ENCODE assay signal across 8 cellular contexts in genomic region chrX:42943571-42943970, GRCh38.
A peak's percentile ranks its signal among the peaks of the same experiment; 100 is the strongest.
DNase-seq lines count a peak whose midpoint lies in the region; ATAC-seq lines count a peak whose summit lies in the region.
"Not testable (repeated sequence)": the region's sequence is repeated elsewhere in the genome, so short reads cannot be mapped to it uniquely, and the experiment has no call there.

No MANE protein-coding gene starts in this region.

- peak overlapping the region in 9 of 11 experiments; percentile 28 to 78 (median 70); a peak in 17 of 22 replicates for H3K27ac ChIP-seq in BLaER1 treated with 17β-estradiol and CSF1 and Interleukin-3, amounts not matched to agents 10 nM and 100 nM
- H3K27ac ChIP-seq in KOPT-K1 (ENCODE audit: low read depth, low read length, poor library complexity, severe bottlenecking): peak overlapping the region; percentile 98

- H3K4me3 ChIP-seq in BLaER1 treated with 17β-estradiol and CSF1 and Interleukin-3, amounts not matched to agents 10 nM and 100 nM: not testable (repeated sequence)

- H3K4me3 Mint-ChIP-seq in T-helper 2 cell treated with Interferon-gamma antibody and Interleukin-4, amounts not matched to agents 5 μg/mL and 100 μg/mL, for 36 hours: peak overlapping the region; percentile 63
- H3K4me3 Mint-ChIP-seq in naive B cell: peak overlapping the region in 6 of 8 donors; percentile 52 to 83 (median 64)

- peak overlapping the region in 10 of 11 experiments; percentile 14 to 64 (median 52); a peak in 19 of 22 replicates for H3K4me2 ChIP-seq in BLaER1 treated with 17β-estradiol and CSF1 and Interleukin-3, amounts not matched to agents 10 nM and 100 nM

- DNase-seq in T-helper 2 cell treated with Interferon-gamma antibody and Interleukin-4, amounts not matched to agents 5 μg/mL and 100 μg/mL, for 36 hours (ENCODE audit: low spot score): not testable (repeated sequence)
- DNase-seq in activated naive CD4-positive, alpha-beta T cell treated with Interleukin-2 at 50 U/mL for 16 hours: peak; percentile 7
- DNase-seq in naive B cell: peak; percentile 33

- H3K9ac ChIP-seq in BLaER1 treated with 17β-estradiol and CSF1 and Interleukin-3, amounts not matched to agents 10 nM and 100 nM: peak overlapping the region in 6 of 11 experiments; percentile 20 to 53 (median 44); a peak in 7 of 22 replicates

- peak overlapping the region; percentile 89 for H3K27ac Mint-ChIP-seq in T-helper 2 cell treated with Interferon-gamma antibody and Interleukin-4, amounts not matched to agents 5 μg/mL and 100 μg/mL, for 36 hours
- H3K27ac Mint-ChIP-seq in naive B cell: peak overlapping the region; percentile 66 to 95 (median 90)

- H4K20me1 ChIP-seq in BLaER1 treated with 17β-estradiol and CSF1 and Interleukin-3, amounts not matched to agents 10 nM and 100 nM: not testable (repeated sequence)

- peaks cover 21% of the 10 kb centered on the region for H3K36me3 Mint-ChIP-seq in T-helper 2 cell treated with Interferon-gamma antibody and Interleukin-4, amounts not matched to agents 5 μg/mL and 100 μg/mL, for 36 hours (ENCODE audit: low read depth)
- peaks cover 11 to 23% of the 10 kb centered on the region in 2 donors for H3K36me3 Mint-ChIP-seq in naive B cell

- peaks cover 0 to 14% (median 11%) of the 10 kb centered on the region in 11 experiments; a peak in 14 of 22 replicates for H3K9me3 ChIP-seq in BLaER1 treated with 17β-estradiol and CSF1 and Interleukin-3, amounts not matched to agents 10 nM and 100 nM (replicated peaks in 1 of 11)
- H3K9me3 ChIP-seq in KOPT-K1 (ENCODE audit: insufficient read depth, low read length, poor library complexity, severe bottlenecking): peaks cover 20% of the 10 kb centered on the region

- H3K9me3 Mint-ChIP-seq in T-helper 2 cell treated with Interferon-gamma antibody and Interleukin-4, amounts not matched to agents 5 μg/mL and 100 μg/mL, for 36 hours: not testable (repeated sequence)
- peaks cover 3 to 29% (median 17%) of the 10 kb centered on the region in 7 donors for H3K9me3 Mint-ChIP-seq in naive B cell

- H3K27me3 ChIP-seq in BLaER1 treated with 17β-estradiol and CSF1 and Interleukin-3, amounts not matched to agents 10 nM and 100 nM: peaks cover 76 to 99% (median 97%) of the 10 kb centered on the region in 11 experiments

- H3K36me3 ChIP-seq in BLaER1 treated with 17β-estradiol and CSF1 and Interleukin-3, amounts not matched to agents 10 nM and 100 nM; KOPT-K1 (ENCODE audit: insufficient read depth, low read length): not testable (repeated sequence)

- H3K27me3 Mint-ChIP-seq in T-helper 2 cell treated with Interferon-gamma antibody and Interleukin-4, amounts not matched to agents 5 μg/mL and 100 μg/mL, for 36 hours (ENCODE audit: low read depth); naive B cell: not testable (repeated sequence)

- H3K4me1 Mint-ChIP-seq in T-helper 2 cell treated with Interferon-gamma antibody and Interleukin-4, amounts not matched to agents 5 μg/mL and 100 μg/mL, for 36 hours (ENCODE audit: low read depth): peaks cover 67% of the 10 kb centered on the region
- peaks cover 45 to 73% (median 63%) of the 10 kb centered on the region in 3 donors for H3K4me1 Mint-ChIP-seq in naive B cell

- H3K4me1 ChIP-seq in BLaER1 treated with 17β-estradiol and CSF1 and Interleukin-3, amounts not matched to agents 10 nM and 100 nM: peaks cover 10 to 26% (median 15%) of the 10 kb centered on the region in 10 experiments

- peak; percentile 88 for ATAC-seq in GM18907 (IDR thresholded peaks at IDR 0.05; ENCODE audit: unreplicated experiment)
- ATAC-seq in GM21717 (IDR thresholded peaks at IDR 0.05; ENCODE audit: unreplicated experiment): peak; percentile 77
- peak; percentile 80 for ATAC-seq in HG03097 (IDR thresholded peaks at IDR 0.05; ENCODE audit: low FRiP score, unreplicated experiment)
- ATAC-seq in naive B cell (ENCODE audit: low read depth in 2 of 2): peak; percentile 75 to 83
